Comparison of ENCODE assay signal across 21 cellular contexts in the genomic region with DNA sequence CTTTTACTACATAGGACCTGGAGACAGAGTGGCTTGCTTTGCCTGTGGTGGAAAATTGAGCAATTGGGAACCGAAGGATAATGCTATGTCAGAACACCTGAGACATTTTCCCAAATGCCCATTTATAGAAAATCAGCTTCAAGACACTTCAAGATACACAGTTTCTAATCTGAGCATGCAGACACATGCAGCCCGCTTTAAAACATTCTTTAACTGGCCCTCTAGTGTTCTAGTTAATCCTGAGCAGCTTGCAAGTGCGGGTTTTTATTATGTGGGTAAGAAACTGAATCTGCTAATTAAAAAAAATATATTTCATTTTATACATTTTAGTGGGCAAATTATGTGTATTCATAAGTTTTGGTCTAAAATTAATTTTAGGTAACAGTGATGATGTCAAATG. TPM values are rescaled to one million over a fixed set of nuclear protein-coding genes. Genes with fewer than 3 reads are reported as not detected.
DNase-seq lines count a peak whose midpoint lies in the region; ATAC-seq, FAIRE-seq and TF ChIP-seq lines count a peak whose summit lies in the region.
"Had no signal": no experiment of that assay in that cellular context is flagged by ENCODE, and none has a peak within 500 bp of the region (broad histone marks: within the 10 kb centered on the region; RNA-seq: fewer than 3 reads in every experiment).

No MANE protein-coding gene starts in this region.

- no TSS peak for BruUV-seq in GM12878 (replicated peaks; lab: Mats Ljungman, UMichigan)

- peaks cover 49% of the 10 kb centered on the region for H3K4me1 Mint-ChIP-seq in activated CD4-positive, alpha-beta T cell treated with anti-CD3 and anti-CD28 coated beads, Interleukin-2, amount 10 ng/mL, durations not matched to agents 7 days and 5 days
- peaks cover 43% of the 10 kb centered on the region for H3K4me1 Mint-ChIP-seq in activated CD4-positive, alpha-beta T cell treated with anti-CD3 and anti-CD28 coated beads for 36 hours
- H3K4me1 Mint-ChIP-seq in IgD-negative memory B cell (peaks cover 17 to 39% (median 37%) of the 10 kb centered on the region in 3 donors), neural progenitor cell (peaks cover 8% of the 10 kb centered on the region)

- intact Hi-C loops in activated CD4-positive, alpha-beta T cell treated with anti-CD3 and anti-CD28 coated beads for 36 hours (cut with DNase I, micrococcal nuclease): no loop called here
- intact Hi-C loops in GM12878 (cut with micrococcal nuclease; ENCODE audit: unreplicated experiment): no loop called here
- intact Hi-C loops in heart right ventricle (cut with DNase I): no loop called here

- no peak for FAIRE-seq in GM12878 (lab: Jason Lieb, UNC)

- peaks cover 79% of the 10 kb centered on the region for H3K79me2 ChIP-seq in GM12878 (ENCODE audit: control insufficient read depth, insufficient read depth, low read length)
- H3K79me2 ChIP-seq in neural progenitor cell (ENCODE audit: low read depth): no peaks in the 10 kb centered on the region

- no peak for DNase-seq in activated CD4-positive, alpha-beta T cell treated with anti-CD3 and anti-CD28 coated beads, Interleukin-2, amount 10 ng/mL, durations not matched to agents 7 days and 5 days
- DNase-seq in activated CD4-positive, alpha-beta T cell treated with anti-CD3 and anti-CD28 coated beads for 36 hours: no peak
- DNase-seq in GM12878 (ENCODE audit: low read depth, low spot score): no peak
- DNase-seq in neural progenitor cell (ENCODE audit: low spot score): no peak
- no peak for DNase-seq in hepatic stellate cell (ENCODE audit: low spot score)
- no peak for DNase-seq in heart right ventricle
- DNase-seq: activated CD4-positive, CD25-positive, alpha-beta regulatory T cell treated with anti-CD3 and anti-CD28 coated beads, Interleukin-2, amount 50 U/mL, for 72 hours; activated CD8-positive, alpha-beta memory T cell treated with anti-CD3 and anti-CD28 coated beads, Interleukin-2, amount 50 U/mL, for 4 hours; activated naive CD4-positive, alpha-beta T cell treated with anti-CD3 and anti-CD28 coated beads for 36 hours; KG1; left cardiac atrium; midbrain; NCI-H2029 treated with DMSO at 0.1 percent for 48 hours; NCI-H510A; nucleus accumbens; Right ventricle myocardium superior; thyroid gland had no signal

- H3K9me3 ChIP-seq in GM12878 (replicated peaks; ENCODE audit: control insufficient read depth, insufficient read depth, low read length) (no peaks in the 10 kb centered on the region), neural progenitor cell (ENCODE audit: low read depth) (no peaks in the 10 kb centered on the region), heart right ventricle (no peaks in the 10 kb centered on the region)
- H3K9me3 ChIP-seq: thyroid gland had no signal

- CTCF ChIA-PET in activated CD4-positive, alpha-beta T cell treated with anti-CD3 and anti-CD28 coated beads, Interleukin-2, amount 10 ng/mL, durations not matched to agents 7 days and 5 days (lab: Charles Lee): interaction anchor here (0.6 to 1.7 kb wide), 2 partner anchors 30 to 103 kb away, joined by 4 to 5 read pairs; no protein-coding TSS in a partner anchor
- CTCF ChIA-PET in activated CD4-positive, alpha-beta T cell treated with anti-CD3 and anti-CD28 coated beads for 36 hours (lab: Charles Lee): interaction anchor here (0.9 to 2.2 kb wide), 4 partner anchors 17 to 39 kb away, joined by 3 to 18 read pairs (median 5); no protein-coding TSS in a partner anchor
- CTCF ChIA-PET in GM12878 (lab: Yijun Ruan, JAX): interaction anchor here (1.0 to 2.3 kb wide), 6 partner anchors 16 to 342 kb away, joined by 3 to 16 read pairs (median 8); no protein-coding TSS in a partner anchor

- 0 out of 2 replicates have a peak overlapping the region, but pooled peaks have one; percentile 31 for H3K4me3 ChIP-seq in GM12878
- no peak overlapping the region for H3K4me3 ChIP-seq in neural progenitor cell
- no peak overlapping the region for H3K4me3 ChIP-seq in heart right ventricle
- H3K4me3 ChIP-seq: thyroid gland had no signal

- H3K4me2 ChIP-seq in GM12878 (ENCODE audit: control insufficient read depth, insufficient read depth) (peak overlapping the region; percentile 21; the same call in 1 of the 2 replicates), neural progenitor cell (no peak overlapping the region)

- POLR2A ChIA-PET in activated CD4-positive, alpha-beta T cell treated with anti-CD3 and anti-CD28 coated beads, Interleukin-2, amount 10 ng/mL, durations not matched to agents 7 days and 5 days (lab: Charles Lee): no interaction called here
- POLR2A ChIA-PET in activated CD4-positive, alpha-beta T cell treated with anti-CD3 and anti-CD28 coated beads for 36 hours (lab: Charles Lee): no interaction called here
- POLR2A ChIA-PET in GM12878 (lab: Charles Lee): no interaction called here

- SMC1A ChIA-PET in GM12878 (lab: Charles Lee; ENCODE audit: uncharacterized antibody, unreplicated experiment): interaction anchor here (0.9 to 2.2 kb wide), 6 partner anchors 11 to 288 kb away, joined by 3 to 16 read pairs (median 6); no protein-coding TSS in a partner anchor

- no peaks in the 10 kb centered on the region for H3K27me3 Mint-ChIP-seq in activated CD4-positive, alpha-beta T cell treated with anti-CD3 and anti-CD28 coated beads, Interleukin-2, amount 10 ng/mL, durations not matched to agents 7 days and 5 days
- H3K27me3 Mint-ChIP-seq in activated CD4-positive, alpha-beta T cell treated with anti-CD3 and anti-CD28 coated beads for 36 hours: no peaks in the 10 kb centered on the region
- H3K27me3 Mint-ChIP-seq in IgD-negative memory B cell (no peaks in the 10 kb centered on the region), neural progenitor cell (ENCODE audit: insufficient read depth, low read depth) (no peaks in the 10 kb centered on the region)

- no peak overlapping the region for H3K4me3 Mint-ChIP-seq in activated CD4-positive, alpha-beta T cell treated with anti-CD3 and anti-CD28 coated beads, Interleukin-2, amount 10 ng/mL, durations not matched to agents 7 days and 5 days
- H3K4me3 Mint-ChIP-seq in activated CD4-positive, alpha-beta T cell treated with anti-CD3 and anti-CD28 coated beads for 36 hours: no peak overlapping the region
- peak overlapping the region in 3 of 4 donors; percentile 67 to 72 (median 70) for H3K4me3 Mint-ChIP-seq in IgD-negative memory B cell
- H3K4me3 Mint-ChIP-seq in neural progenitor cell: no peak overlapping the region
- H3K4me3 Mint-ChIP-seq: activated naive CD4-positive, alpha-beta T cell treated with anti-CD3 and anti-CD28 coated beads for 36 hours; CD14-positive monocyte; T-helper 2 cell treated with Interferon-gamma antibody and Interleukin-4, amounts not matched to agents 5 μg/mL and 100 μg/mL, for 36 hours had no signal

- 0 out of 6 replicates have a peak, but pooled peaks of 2 of the 3 experiments have one; percentile 3 for TF ChIP-seq CTCF in GM12878 (IDR thresholded peaks at IDR 0.05 in 2 of 3, conservative IDR thresholded peaks at IDR 0.05 in 1 of 3; ENCODE audit: control insufficient read depth in 2 of 3, extremely low read depth in 1 of 3, insufficient read depth in 1 of 3, low read depth in 3 of 3, low read length in 3 of 3)
- peak; percentile 15 for TF ChIP-seq CTCF in neural progenitor cell (IDR thresholded peaks at IDR 0.05)
- TF ChIP-seq CTCF in heart right ventricle (IDR thresholded peaks at IDR 0.05): peak in 1 of 9 donors; percentile 6

- no peak for ATAC-seq in activated CD4-positive, alpha-beta T cell treated with anti-CD3 and anti-CD28 coated beads for 36 hours
- ATAC-seq in GM12878 (peak; percentile 23; the same call in 2 of the 3 replicates), HG02970 (IDR thresholded peaks at IDR 0.05; ENCODE audit: low FRiP score, unreplicated experiment) (no peak), heart right ventricle (no peak)
- ATAC-seq: left cardiac atrium had no signal

- in situ Hi-C loops in GM12878 (cut with MboI): no loop called here

- H2AFZ ChIP-seq in GM12878 (ENCODE audit: control insufficient read depth, low read depth, low read length) (no peak overlapping the region), neural progenitor cell (replicated peaks) (no peak overlapping the region)

- H3F3A ChIP-seq in neural progenitor cell (ENCODE audit: low read depth): peaks cover 3% of the 10 kb centered on the region

- H3K27ac ChIP-seq in GM12878 (ENCODE audit: control insufficient read depth, insufficient read depth): no peak overlapping the region
- no peak overlapping the region for H3K27ac ChIP-seq in neural progenitor cell
- H3K27ac ChIP-seq in heart right ventricle: no peak overlapping the region
- H3K27ac ChIP-seq: thyroid gland had no signal

- RAD21 ChIA-PET in GM12878 (lab: Charles Lee; ENCODE audit: unreplicated experiment): interaction anchor here (1.6 kb wide), 1 partner anchor 31 kb away, joined by 3 read pairs; no protein-coding TSS in a partner anchor

- no peak for TF ChIP-seq POLR2A in GM12878 (IDR thresholded peaks at IDR 0.05; ENCODE audit: low read depth, low read length)

- H3K27ac Mint-ChIP-seq in activated CD4-positive, alpha-beta T cell treated with anti-CD3 and anti-CD28 coated beads, Interleukin-2, amount 10 ng/mL, durations not matched to agents 7 days and 5 days: peak overlapping the region; percentile 50
- H3K27ac Mint-ChIP-seq in activated CD4-positive, alpha-beta T cell treated with anti-CD3 and anti-CD28 coated beads for 36 hours: no peak overlapping the region
- peak overlapping the region; percentile 65 to 87 (median 82) for H3K27ac Mint-ChIP-seq in IgD-negative memory B cell
- H3K27ac Mint-ChIP-seq in neural progenitor cell: no peak overlapping the region
- H3K27ac Mint-ChIP-seq: CD14-positive monocyte had no signal

- H4K20me1 ChIP-seq in GM12878 (ENCODE audit: control insufficient read depth, insufficient read depth) (no peaks in the 10 kb centered on the region), neural progenitor cell (ENCODE audit: low read depth) (no peaks in the 10 kb centered on the region)

- TF ChIP-seq EP300 in GM12878 (IDR thresholded peaks at IDR 0.05; ENCODE audit: borderline replicate concordance in 1 of 2, control insufficient read depth in 1 of 2, low read depth in 2 of 2, low read length in 2 of 2): no peak

- H3K36me3 ChIP-seq in GM12878 (ENCODE audit: control insufficient read depth in 2 of 2, insufficient read depth in 2 of 2, low read length in 1 of 2) (peaks cover 5 to 26% of the 10 kb centered on the region in 2 experiments; a peak in 3 of 4 replicates), neural progenitor cell (no peaks in the 10 kb centered on the region), heart right ventricle (peaks cover 0 to 59% (median 0%) of the 10 kb centered on the region in 9 donors)

- no peaks in the 10 kb centered on the region; the same call in 1 of the 2 replicates for H3K4me1 ChIP-seq in GM12878 (ENCODE audit: control insufficient read depth, insufficient read depth, low read length)
- peaks cover 6% of the 10 kb centered on the region for H3K4me1 ChIP-seq in neural progenitor cell
- H3K4me1 ChIP-seq in heart right ventricle: peaks cover 0 to 39% (median 0%) of the 10 kb centered on the region in 9 donors
- H3K4me1 ChIP-seq: thyroid gland had no signal

- H3K36me3 Mint-ChIP-seq in activated CD4-positive, alpha-beta T cell treated with anti-CD3 and anti-CD28 coated beads, Interleukin-2, amount 10 ng/mL, durations not matched to agents 7 days and 5 days (ENCODE audit: low read depth): peaks cover 69% of the 10 kb centered on the region
- peaks cover 75% of the 10 kb centered on the region for H3K36me3 Mint-ChIP-seq in activated CD4-positive, alpha-beta T cell treated with anti-CD3 and anti-CD28 coated beads for 36 hours (ENCODE audit: low read depth)
- H3K36me3 Mint-ChIP-seq in IgD-negative memory B cell: peaks cover 4% of the 10 kb centered on the region
- H3K36me3 Mint-ChIP-seq in neural progenitor cell: no peaks in the 10 kb centered on the region

- H3K27me3 ChIP-seq in GM12878 (replicated peaks in 1 of 2; ENCODE audit: control insufficient read depth in 2 of 2, insufficient read depth in 2 of 2, low read length in 1 of 2) (no peaks in the 10 kb centered on the region), neural progenitor cell (no peaks in the 10 kb centered on the region), heart right ventricle (no peaks in the 10 kb centered on the region)
- H3K27me3 ChIP-seq: thyroid gland had no signal

- no peak overlapping the region for H3K9ac ChIP-seq in GM12878 (ENCODE audit: control insufficient read depth, insufficient read depth, low read length)
- H3K9ac ChIP-seq in neural progenitor cell: no peak overlapping the region

- 36% methylated on average over 3 of the region's 3 CpGs for WGBS in GM12878 (ENCODE audit: insufficient coverage, insufficient replicate concordance, low lambda C conversion rate, missing lambda C conversion rate)
- 88 to 90% methylated on average over 3 of the region's 3 CpGs for WGBS in heart right ventricle, 2 donors

- no peaks in the 10 kb centered on the region for H3K9me3 Mint-ChIP-seq in activated CD4-positive, alpha-beta T cell treated with anti-CD3 and anti-CD28 coated beads, Interleukin-2, amount 10 ng/mL, durations not matched to agents 7 days and 5 days
- H3K9me3 Mint-ChIP-seq in activated CD4-positive, alpha-beta T cell treated with anti-CD3 and anti-CD28 coated beads for 36 hours (ENCODE audit: low read depth): no peaks in the 10 kb centered on the region
- no peaks in the 10 kb centered on the region for H3K9me3 Mint-ChIP-seq in IgD-negative memory B cell
- H3K9me3 Mint-ChIP-seq in neural progenitor cell: no peaks in the 10 kb centered on the region
- H3K9me3 Mint-ChIP-seq: activated naive CD4-positive, alpha-beta T cell treated with anti-CD3 and anti-CD28 coated beads for 36 hours; CD14-positive monocyte; T-helper 2 cell treated with Interferon-gamma antibody and Interleukin-4, amounts not matched to agents 5 μg/mL and 100 μg/mL, for 36 hours had no signal

- no peak for TF ChIP-seq RAD21 in GM12878 (IDR thresholded peaks at IDR 0.05; ENCODE audit: insufficient read depth, low read depth, low read length)

RNA-seq across cellular contexts. Expression of a gene that starts 7.8 kb away (rescaled TPM):
- total RNA-seq in activated CD4-positive, alpha-beta T cell treated with anti-CD3 and anti-CD28 coated beads, Interleukin-2, amount 10 ng/mL, durations not matched to agents 7 days and 5 days: 10 to 100 TPM; 33.1 to 39.6 TPM
- total RNA-seq in activated CD4-positive, alpha-beta T cell treated with anti-CD3 and anti-CD28 coated beads for 36 hours: 100 to 1,000 TPM in 1 of 2 experiments, 10 to 100 TPM in 1; 99.2 to 109 TPM
- polyA plus RNA-seq in IgD-negative memory B cell: 158 TPM
- 365 and 388 TPM in 2 replicates for total RNA-seq in GM12878 (2013; cell fraction: nucleolus; rRNA removed)
- total RNA-seq in GM12878 (2014; rRNA removed): 79.4 and 101 TPM in 2 replicates
- 134 and 136 TPM in 2 replicates for total RNA-seq in GM12878 (2014; rRNA removed; fragmentation: Illumina TruSeq; extraction: Trizol)
- total RNA-seq in GM12878 (2021): 85.5 and 88.0 TPM in 2 replicates
- 22.3 TPM for polyA plus RNA-seq in GM12878 (2011; ENCODE audit: low read depth)
- polyA plus RNA-seq in GM12878 (2011; rRNA removed): 351 and 618 TPM in 2 replicates
- 93.8 and 107 TPM in 2 replicates for polyA plus RNA-seq in GM12878 (2011; cell fraction: cytosol; rRNA removed)
- polyA plus RNA-seq in GM12878 (2011; cell fraction: nucleus; rRNA removed): 169 and 198 TPM in 2 replicates
- polyA plus RNA-seq in GM12878 (2012): 37.8 and 62.2 TPM in 2 replicates
- polyA plus RNA-seq in GM12878 (2014; fragmentation: Illumina TruSeq; extraction: Trizol): 102 and 135 TPM in 2 replicates
- 10 to 100 TPM; 63.8 to 92.9 TPM for polyA plus RNA-seq in GM12878 (2014; fragmentation: Nextera tagmentation; extraction: Ambion mirVana)
- polyA plus RNA-seq in GM12878 (2014; rRNA removed): 53.4 and 70.7 TPM in 2 replicates
- 10 to 100 TPM; 42.1 to 56.9 TPM for polyA plus RNA-seq in GM12878 (2016; fragmentation: Nextera tagmentation; extraction: Ambion mirVana)
- polyA minus RNA-seq in GM12878 (2011; rRNA and poly(A)+ RNA removed): 200 and 265 TPM in 2 replicates
- polyA minus RNA-seq in GM12878 (2011; cell fraction: cytosol; rRNA and poly(A)+ RNA removed): 83.1 and 90.7 TPM in 2 replicates
- 108 and 125 TPM in 2 replicates for polyA minus RNA-seq in GM12878 (2011; cell fraction: nucleus; rRNA and poly(A)+ RNA removed)
- 0.09 TPM in 1 of 2 replicates, not detected in the other for total RNA-seq in neural progenitor cell (ENCODE audit: low replicate concordance)
- total RNA-seq in heart right ventricle: 10 to 100 TPM in 3 of 10 donors, 1 to 10 TPM in 7; 1.5 to 16.5 (median 5.7) TPM
- 1 to 10 TPM; 1.1 to 6.0 TPM for polyA plus RNA-seq in heart right ventricle

RNA-seq across cellular contexts. Expression of a gene that starts 21.9 kb away (rescaled TPM):
- 10 to 100 TPM; 34.9 to 41.2 TPM for total RNA-seq in activated CD4-positive, alpha-beta T cell treated with anti-CD3 and anti-CD28 coated beads, Interleukin-2, amount 10 ng/mL, durations not matched to agents 7 days and 5 days
- total RNA-seq in activated CD4-positive, alpha-beta T cell treated with anti-CD3 and anti-CD28 coated beads for 36 hours: 10 to 100 TPM; 33.0 to 48.8 TPM
- polyA plus RNA-seq in IgD-negative memory B cell (28.4 TPM), GM12878 (2011; rRNA removed) (75.8 and 118 TPM in 2 replicates), GM12878 (2014; fragmentation: Illumina TruSeq; extraction: Trizol) (31.8 and 44.0 TPM in 2 replicates), GM12878 (2014; fragmentation: Nextera tagmentation; extraction: Ambion mirVana) (10 to 100 TPM; 13.8 to 17.8 TPM), GM12878 (2014; rRNA removed) (16.1 and 21.4 TPM in 2 replicates), GM12878 (2016; fragmentation: Nextera tagmentation; extraction: Ambion mirVana) (10 to 100 TPM; 27.9 to 30.2 TPM), heart right ventricle (10 to 100 TPM; 20.2 to 26.6 TPM)
- total RNA-seq in GM12878 (2013; cell fraction: nucleolus; rRNA removed): 192 and 210 TPM in 2 replicates
- total RNA-seq in GM12878 (2014; rRNA removed) (25.1 and 30.8 TPM in 2 replicates), GM12878 (2014; rRNA removed; fragmentation: Illumina TruSeq; extraction: Trizol) (33.4 and 33.9 TPM in 2 replicates), GM12878 (2021) (23.2 and 24.3 TPM in 2 replicates), neural progenitor cell (ENCODE audit: low replicate concordance) (52.5 and 78.1 TPM in 2 replicates), heart right ventricle (10 to 100 TPM; 25.4 to 39.7 (median 28.6) TPM)
- polyA plus RNA-seq in GM12878 (2011; ENCODE audit: low read depth): 11.0 TPM
- polyA plus RNA-seq in GM12878 (2011; cell fraction: cytosol; rRNA removed): 38.3 and 48.2 TPM in 2 replicates
- polyA plus RNA-seq in GM12878 (2011; cell fraction: nucleus; rRNA removed): 77.2 and 113 TPM in 2 replicates
- 18.8 and 22.7 TPM in 2 replicates for polyA plus RNA-seq in GM12878 (2012)
- polyA minus RNA-seq in GM12878 (2011; rRNA and poly(A)+ RNA removed): 76.5 and 81.3 TPM in 2 replicates
- polyA minus RNA-seq in GM12878 (2011; cell fraction: cytosol; rRNA and poly(A)+ RNA removed): 13.5 and 14.9 TPM in 2 replicates
- polyA minus RNA-seq in GM12878 (2011; cell fraction: nucleus; rRNA and poly(A)+ RNA removed): 93.9 and 98.3 TPM in 2 replicates

Comparison
In these comparisons a context has a peak if more than half of its experiments do, and no peak if none do; other contexts are left out.
1. H3K27ac Mint-ChIP-seq: peak in activated CD4-positive, alpha-beta T cell treated with anti-CD3 and anti-CD28 coated beads, Interleukin-2, amount 10 ng/mL, durations not matched to agents 7 days and 5 days (single experiment) and IgD-negative memory B cell (3 of 3); none in activated CD4-positive, alpha-beta T cell treated with anti-CD3 and anti-CD28 coated beads for 36 hours (single experiment) and neural progenitor cell (single experiment).
2. H3K4me3 Mint-ChIP-seq: peak in IgD-negative memory B cell (3 of 4); none in activated CD4-positive, alpha-beta T cell treated with anti-CD3 and anti-CD28 coated beads, Interleukin-2, amount 10 ng/mL, durations not matched to agents 7 days and 5 days (single experiment), activated CD4-positive, alpha-beta T cell treated with anti-CD3 and anti-CD28 coated beads for 36 hours (single experiment) and neural progenitor cell (single experiment).